In the genomic region with DNA sequence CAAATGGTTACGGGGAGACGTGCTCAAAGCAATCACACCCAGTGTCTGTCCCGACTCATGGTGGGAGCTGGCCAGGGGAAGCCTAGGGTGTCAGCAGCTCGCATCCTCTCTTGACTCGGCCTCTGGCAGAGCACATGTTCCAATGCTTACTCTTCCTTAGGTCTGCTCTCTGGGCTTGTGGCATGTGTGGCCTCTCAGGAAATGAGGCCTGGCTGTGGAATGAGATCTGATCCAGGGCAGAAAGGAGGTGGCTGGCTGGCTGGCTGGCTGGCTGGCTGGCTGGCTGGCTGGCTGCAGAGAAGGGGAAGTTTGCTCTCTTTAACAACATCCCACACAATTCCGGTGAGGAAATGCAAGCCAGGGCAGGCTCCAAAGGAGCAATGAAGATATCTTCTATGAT, we compare ENCODE assay signal across 11 cellular contexts.
A peak's percentile ranks its signal among the peaks of the same experiment; 100 is the strongest.
DNase-seq lines count a peak whose midpoint lies in the region; ATAC-seq and TF ChIP-seq lines count a peak whose summit lies in the region.
"Had no signal": no experiment of that assay in that cellular context is flagged by ENCODE, and none has a peak within 500 bp of the region (broad histone marks: within the 10 kb centered on the region; RNA-seq: fewer than 3 reads in every experiment).

No MANE protein-coding gene starts in this region.

- H3K4me3 ChIP-seq in aorta (ENCODE audit: low read length in 2 of 2) (no peak overlapping the region), colonic mucosa (no peak overlapping the region)

- no peaks in the 10 kb centered on the region for H3K9me3 ChIP-seq in aorta (ENCODE audit: control insufficient read depth, low read length)
- H3K9me3 ChIP-seq in colonic mucosa = no peaks in the 10 kb centered on the region

- no peak for TF ChIP-seq CTCF in colonic mucosa (IDR thresholded peaks at IDR 0.05)

- peak overlapping the region in 1 of 2 donors; percentile 61 for H3K27ac ChIP-seq in aorta (ENCODE audit: low read depth in 1 of 2, low read length in 2 of 2)
- no peak overlapping the region for H3K27ac ChIP-seq in colonic mucosa

- H3K4me1 ChIP-seq in aorta (ENCODE audit: control insufficient read depth in 1 of 2, insufficient read depth in 2 of 2, low read length in 2 of 2) (no peaks in the 10 kb centered on the region), colonic mucosa (no peaks in the 10 kb centered on the region)

- DNase-seq in Kasumi-1 (lab: John Stamatoyannopoulos, UW) (peak; percentile 95 to 98), dedifferentiated amniotic fluid mesenchymal stem cell (ENCODE audit: extremely low spot score) (peak; percentile 56), iris pigment epithelial cell (ENCODE audit: low read depth) (peak; percentile 62), aorta (peak in 1 of 2 donors; percentile 78), NCI-H2081 treated with DMSO at 0.1 percent for 48 hours (lab: John Stamatoyannopoulos, UW) (no peak), colonic mucosa (no peak), NOMO-1 treated with DMSO at 0.1 percent for 48 hours (lab: John Stamatoyannopoulos, UW; ENCODE audit: unreplicated experiment) (no peak)
- DNase-seq: activated effector memory CD4-positive, alpha-beta T cell treated with anti-CD3 and anti-CD28 coated beads, Interleukin-2, amount 50 U/mL, for 16 hours; DND-41; NCI-H1694 treated with DMSO at 0.1 percent for 48 hours; OCI-M1 had no signal

- H3K36me3 ChIP-seq in aorta (ENCODE audit: control insufficient read depth in 1 of 2, insufficient read depth in 2 of 2, low read length in 1 of 2) (no peaks in the 10 kb centered on the region), colonic mucosa (no peaks in the 10 kb centered on the region)

- no peak overlapping the region for H3K9ac ChIP-seq in colonic mucosa (ENCODE audit: low read depth in 2 of 2, low read length in 2 of 2)

- peak; percentile 42 for ATAC-seq in aorta (ENCODE audit: low FRiP score)

- H3K27me3 ChIP-seq in aorta (ENCODE audit: control insufficient read depth in 1 of 2, insufficient read depth in 2 of 2, low read length in 1 of 2) (no peaks in the 10 kb centered on the region), colonic mucosa (no peaks in the 10 kb centered on the region)

- intact Hi-C loops in aorta (cut with DNase I) = loop anchor here in 1 of 2 donors (10.0 kb wide), 1 partner anchor 335 kb away; the partner anchor contains the start of gene ADAM12
- intact Hi-C loops in colonic mucosa (cut with DNase I) = no loop called here

- WGBS in aorta, 2 donors = 15 to 39% methylated on average over 6 of the region's 6 CpGs

Comparison
In these comparisons a context has a peak if more than half of its experiments do, and no peak if none do; other contexts are left out.
1. DNase-seq: peak in Kasumi-1 (2 of 2), dedifferentiated amniotic fluid mesenchymal stem cell (single experiment) and iris pigment epithelial cell (single experiment); none in NCI-H2081 treated with DMSO at 0.1 percent for 48 hours (single experiment), colonic mucosa (single experiment) and NOMO-1 treated with DMSO at 0.1 percent for 48 hours (single experiment).